Comparison of ENCODE assay signal across 1 cellular context in genomic region chr4:28225689-28226353, GRCh38.
TF ChIP-seq lines count a peak whose summit lies in the region.

No MANE protein-coding gene starts in this region.

TF ChIP-seq in GM23338, 12 proteins besides CTCF, POLR2A, EP300 and RAD21 (continued from another document):
- no peak for TF ChIP-seq POLR2AphosphoS5 (IDR thresholded peaks at IDR 0.05; ENCODE audit: low read depth)
- no peak for TF ChIP-seq STAT1 (IDR thresholded peaks at IDR 0.05; ENCODE audit: unreplicated experiment)
- no peak for TF ChIP-seq ETS1 (IDR thresholded peaks at IDR 0.05)
- TF ChIP-seq EZH2 (IDR thresholded peaks at IDR 0.05; ENCODE audit: low read depth, unreplicated experiment) = no peak
- TF ChIP-seq NANOG (IDR thresholded peaks at IDR 0.05; ENCODE audit: borderline replicate concordance) = no peak
- no peak for TF ChIP-seq JUNB (IDR thresholded peaks at IDR 0.05; ENCODE audit: unreplicated experiment)
- no peak for TF ChIP-seq ZNF462 (CRISPR knock-in tag; IDR thresholded peaks at IDR 0.05)
